In the genomic region with DNA sequence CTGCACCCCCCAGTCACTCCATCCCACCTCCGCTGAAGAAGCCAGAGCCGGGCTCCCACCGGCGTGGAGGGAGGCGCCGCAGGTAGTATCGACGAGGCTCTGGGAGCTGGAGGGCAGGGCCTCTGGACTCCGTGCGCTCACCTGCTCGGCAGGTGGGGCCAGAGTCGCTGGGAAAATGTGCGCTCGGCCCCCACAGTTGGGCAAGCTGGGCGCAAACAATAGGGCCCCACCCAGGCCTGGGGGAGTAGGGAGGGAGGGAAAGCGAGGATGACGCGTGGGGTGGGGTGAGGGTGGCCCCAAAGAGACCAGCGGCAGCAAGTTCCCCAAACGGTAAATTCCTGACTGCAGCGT, we compare ENCODE assay signal across 8 cellular contexts.
DNase-seq lines count a peak whose midpoint lies in the region; ATAC-seq and TF ChIP-seq lines count a peak whose summit lies in the region.

No MANE protein-coding gene starts in this region.

- H3K9ac ChIP-seq in parathyroid adenoma = no peak overlapping the region

- DNase-seq in HAP-1 (ENCODE audit: low spot score in 2 of 2) (peak in 1 of 2 experiments; percentile 57), RPMI8226 (peak; percentile 51), fibroblast of mammary gland (ENCODE audit: low read depth) (no peak), GM03348 (ENCODE audit: low spot score) (no peak), DMS 273 (lab: John Stamatoyannopoulos, UW; ENCODE audit: unreplicated experiment) (no peak)
- DNase-seq in effector CD8-positive, alpha-beta T cell (lab: John Stamatoyannopoulos, UW) = no peak

- H2AFZ ChIP-seq in parathyroid adenoma = peak overlapping the region; percentile 85

- H3K4me3 ChIP-seq in HAP-1 (peak overlapping the region; percentile 64), fibroblast of mammary gland (ENCODE audit: control insufficient read depth, low read depth, low read length) (peak overlapping the region; percentile 24), parathyroid adenoma (ENCODE audit: low read depth, low read length) (peak overlapping the region; percentile 76)

- no peak for TF ChIP-seq CTCF in fibroblast of mammary gland (conservative IDR thresholded peaks at IDR 0.05; ENCODE audit: control insufficient read depth, insufficient read depth, low read depth, low read length)
- TF ChIP-seq CTCF in parathyroid adenoma (IDR thresholded peaks at IDR 0.05) = no peak

- ATAC-seq in HG03135 (IDR thresholded peaks at IDR 0.05; ENCODE audit: unreplicated experiment) = no peak

- H3K4me1 ChIP-seq in HAP-1 (peaks cover 15% of the 10 kb centered on the region), parathyroid adenoma (peaks cover 13% of the 10 kb centered on the region)

- H3K9me3 ChIP-seq in HAP-1 (no peaks in the 10 kb centered on the region), parathyroid adenoma (ENCODE audit: control insufficient read depth, low read length) (no peaks in the 10 kb centered on the region)

- peaks cover 27% of the 10 kb centered on the region for H3K79me2 ChIP-seq in parathyroid adenoma

- H3K27ac ChIP-seq in parathyroid adenoma = peak overlapping the region; percentile 73

- H3K27me3 ChIP-seq in HAP-1 (ENCODE audit: low read depth) (peaks cover 6% of the 10 kb centered on the region; the same call in 1 of the 2 replicates), parathyroid adenoma (ENCODE audit: control insufficient read depth, insufficient read depth, low read length) (no peaks in the 10 kb centered on the region)

- H3K36me3 ChIP-seq in HAP-1 (replicated peaks) = no peaks in the 10 kb centered on the region
- no peaks in the 10 kb centered on the region for H3K36me3 ChIP-seq in parathyroid adenoma (ENCODE audit: control insufficient read depth, insufficient read depth, low read length)

- in situ Hi-C loops in HAP-1 (cut with MboI; ENCODE audit: low sequenced_read_pairs) = no loop called here

- H3K4me2 ChIP-seq in parathyroid adenoma (ENCODE audit: low read length) = peak overlapping the region; percentile 92

Comparison
In these comparisons a context has a peak if more than half of its experiments do, and no peak if none do; other contexts are left out.
1. H3K4me3 ChIP-seq: peak in every context shown above with its lines; median percentile 76 in parathyroid adenoma; 64 in HAP-1; 24 in fibroblast of mammary gland.